ENCODE assay signal across 1 cellular context in genomic region chr9:136482793-136483588, GRCh38.
TF ChIP-seq lines count a peak whose summit lies in the region.

SEC16A (minus strand) TSS chr9:136483040; CDS start chr9:136477615, 5,425 bp downstream.

TF ChIP-seq in HepG2, 621 proteins besides CTCF, POLR2A, EP300 and RAD21 (continued from another document):
- TF ChIP-seq, protein P1, sequence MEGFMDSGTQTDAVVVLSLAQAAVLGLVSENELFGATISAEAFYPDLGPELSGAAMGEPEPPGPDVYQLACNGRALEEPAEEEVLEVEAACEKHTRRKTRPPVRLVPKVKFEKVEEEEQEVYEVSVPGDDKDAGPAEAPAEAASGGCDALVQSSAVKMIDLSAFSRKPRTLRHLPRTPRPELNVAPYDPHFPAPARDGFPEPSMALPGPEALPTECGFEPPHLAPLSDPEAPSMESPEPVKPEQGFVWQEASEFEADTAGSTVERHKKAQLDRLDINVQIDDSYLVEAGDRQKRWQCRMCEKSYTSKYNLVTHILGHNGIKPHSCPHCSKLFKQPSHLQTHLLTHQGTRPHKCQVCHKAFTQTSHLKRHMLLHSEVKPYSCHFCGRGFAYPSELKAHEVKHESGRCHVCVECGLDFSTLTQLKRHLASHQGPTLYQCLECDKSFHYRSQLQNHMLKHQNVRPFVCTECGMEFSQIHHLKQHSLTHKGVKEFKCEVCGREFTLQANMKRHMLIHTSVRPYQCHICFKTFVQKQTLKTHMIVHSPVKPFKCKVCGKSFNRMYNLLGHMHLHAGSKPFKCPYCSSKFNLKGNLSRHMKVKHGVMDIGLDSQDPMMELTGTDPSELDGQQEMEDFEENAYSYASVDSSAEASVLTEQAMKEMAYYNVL (CRISPR knock-in tag; IDR thresholded peaks at IDR 0.05; ENCODE audit: borderline replicate concordance), result 0 out of 2 replicates have a peak, but pooled peaks have one; percentile 34
- TF ChIP-seq ZNF720 (CRISPR knock-in tag; IDR thresholded peaks at IDR 0.05), result no peak
- TF ChIP-seq, protein P2, sequence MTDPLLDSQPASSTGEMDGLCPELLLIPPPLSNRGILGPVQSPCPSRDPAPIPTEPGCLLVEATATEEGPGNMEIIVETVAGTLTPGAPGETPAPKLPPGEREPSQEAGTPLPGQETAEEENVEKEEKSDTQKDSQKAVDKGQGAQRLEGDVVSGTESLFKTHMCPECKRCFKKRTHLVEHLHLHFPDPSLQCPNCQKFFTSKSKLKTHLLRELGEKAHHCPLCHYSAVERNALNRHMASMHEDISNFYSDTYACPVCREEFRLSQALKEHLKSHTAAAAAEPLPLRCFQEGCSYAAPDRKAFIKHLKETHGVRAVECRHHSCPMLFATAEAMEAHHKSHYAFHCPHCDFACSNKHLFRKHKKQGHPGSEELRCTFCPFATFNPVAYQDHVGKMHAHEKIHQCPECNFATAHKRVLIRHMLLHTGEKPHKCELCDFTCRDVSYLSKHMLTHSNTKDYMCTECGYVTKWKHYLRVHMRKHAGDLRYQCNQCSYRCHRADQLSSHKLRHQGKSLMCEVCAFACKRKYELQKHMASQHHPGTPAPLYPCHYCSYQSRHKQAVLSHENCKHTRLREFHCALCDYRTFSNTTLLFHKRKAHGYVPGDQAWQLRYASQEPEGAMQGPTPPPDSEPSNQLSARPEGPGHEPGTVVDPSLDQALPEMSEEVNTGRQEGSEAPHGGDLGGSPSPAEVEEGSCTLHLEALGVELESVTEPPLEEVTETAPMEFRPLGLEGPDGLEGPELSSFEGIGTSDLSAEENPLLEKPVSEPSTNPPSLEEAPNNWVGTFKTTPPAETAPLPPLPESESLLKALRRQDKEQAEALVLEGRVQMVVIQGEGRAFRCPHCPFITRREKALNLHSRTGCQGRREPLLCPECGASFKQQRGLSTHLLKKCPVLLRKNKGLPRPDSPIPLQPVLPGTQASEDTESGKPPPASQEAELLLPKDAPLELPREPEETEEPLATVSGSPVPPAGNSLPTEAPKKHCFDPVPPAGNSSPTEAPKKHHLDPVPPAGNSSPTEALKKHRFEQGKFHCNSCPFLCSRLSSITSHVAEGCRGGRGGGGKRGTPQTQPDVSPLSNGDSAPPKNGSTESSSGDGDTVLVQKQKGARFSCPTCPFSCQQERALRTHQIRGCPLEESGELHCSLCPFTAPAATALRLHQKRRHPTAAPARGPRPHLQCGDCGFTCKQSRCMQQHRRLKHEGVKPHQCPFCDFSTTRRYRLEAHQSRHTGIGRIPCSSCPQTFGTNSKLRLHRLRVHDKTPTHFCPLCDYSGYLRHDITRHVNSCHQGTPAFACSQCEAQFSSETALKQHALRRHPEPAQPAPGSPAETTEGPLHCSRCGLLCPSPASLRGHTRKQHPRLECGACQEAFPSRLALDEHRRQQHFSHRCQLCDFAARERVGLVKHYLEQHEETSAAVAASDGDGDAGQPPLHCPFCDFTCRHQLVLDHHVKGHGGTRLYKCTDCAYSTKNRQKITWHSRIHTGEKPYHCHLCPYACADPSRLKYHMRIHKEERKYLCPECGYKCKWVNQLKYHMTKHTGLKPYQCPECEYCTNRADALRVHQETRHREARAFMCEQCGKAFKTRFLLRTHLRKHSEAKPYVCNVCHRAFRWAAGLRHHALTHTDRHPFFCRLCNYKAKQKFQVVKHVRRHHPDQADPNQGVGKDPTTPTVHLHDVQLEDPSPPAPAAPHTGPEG (CRISPR knock-in tag; IDR thresholded peaks at IDR 0.05), result peak; percentile 30; the same call in 1 of the 2 replicates
- 0 out of 2 replicates have a peak, but pooled peaks have one; percentile 37 for TF ChIP-seq ZNF724P (CRISPR knock-in tag; IDR thresholded peaks at IDR 0.05; ENCODE audit: borderline replicate concordance)
- peak; percentile 58; the same call in 1 of the 2 replicates for TF ChIP-seq ZSCAN31 (CRISPR knock-in tag; IDR thresholded peaks at IDR 0.05; ENCODE audit: low read depth)
- TF ChIP-seq MXD4 (CRISPR knock-in tag; IDR thresholded peaks at IDR 0.05), result peak; percentile 69; the same call in 1 of the 2 replicates
- TF ChIP-seq, protein P3, sequence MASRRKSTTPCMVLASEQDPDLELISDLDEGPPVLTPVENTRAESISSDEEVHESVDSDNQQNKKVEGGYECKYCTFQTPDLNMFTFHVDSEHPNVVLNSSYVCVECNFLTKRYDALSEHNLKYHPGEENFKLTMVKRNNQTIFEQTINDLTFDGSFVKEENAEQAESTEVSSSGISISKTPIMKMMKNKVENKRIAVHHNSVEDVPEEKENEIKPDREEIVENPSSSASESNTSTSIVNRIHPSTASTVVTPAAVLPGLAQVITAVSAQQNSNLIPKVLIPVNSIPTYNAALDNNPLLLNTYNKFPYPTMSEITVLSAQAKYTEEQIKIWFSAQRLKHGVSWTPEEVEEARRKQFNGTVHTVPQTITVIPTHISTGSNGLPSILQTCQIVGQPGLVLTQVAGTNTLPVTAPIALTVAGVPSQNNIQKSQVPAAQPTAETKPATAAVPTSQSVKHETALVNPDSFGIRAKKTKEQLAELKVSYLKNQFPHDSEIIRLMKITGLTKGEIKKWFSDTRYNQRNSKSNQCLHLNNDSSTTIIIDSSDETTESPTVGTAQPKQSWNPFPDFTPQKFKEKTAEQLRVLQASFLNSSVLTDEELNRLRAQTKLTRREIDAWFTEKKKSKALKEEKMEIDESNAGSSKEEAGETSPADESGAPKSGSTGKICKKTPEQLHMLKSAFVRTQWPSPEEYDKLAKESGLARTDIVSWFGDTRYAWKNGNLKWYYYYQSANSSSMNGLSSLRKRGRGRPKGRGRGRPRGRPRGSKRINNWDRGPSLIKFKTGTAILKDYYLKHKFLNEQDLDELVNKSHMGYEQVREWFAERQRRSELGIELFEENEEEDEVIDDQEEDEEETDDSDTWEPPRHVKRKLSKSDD (CRISPR knock-in tag; IDR thresholded peaks at IDR 0.05; ENCODE audit: low read depth), result peak; percentile 24; the same call in 1 of the 2 replicates
- TF ChIP-seq DRAP1 (CRISPR knock-in tag; IDR thresholded peaks at IDR 0.05), result 0 out of 2 replicates have a peak, but pooled peaks have one; percentile 46
- no peak; the same call in 1 of the 2 replicates for TF ChIP-seq FOXK1 (CRISPR knock-in tag; IDR thresholded peaks at IDR 0.05; ENCODE audit: borderline replicate concordance, low read depth)
- peak; percentile 24 for TF ChIP-seq RBM22 (optimal IDR thresholded peaks at IDR 0.05; ENCODE audit: low read length)
- peak; percentile 80 for TF ChIP-seq TAF1 (CRISPR knock-in tag; IDR thresholded peaks at IDR 0.05)
- TF ChIP-seq, protein P4, sequence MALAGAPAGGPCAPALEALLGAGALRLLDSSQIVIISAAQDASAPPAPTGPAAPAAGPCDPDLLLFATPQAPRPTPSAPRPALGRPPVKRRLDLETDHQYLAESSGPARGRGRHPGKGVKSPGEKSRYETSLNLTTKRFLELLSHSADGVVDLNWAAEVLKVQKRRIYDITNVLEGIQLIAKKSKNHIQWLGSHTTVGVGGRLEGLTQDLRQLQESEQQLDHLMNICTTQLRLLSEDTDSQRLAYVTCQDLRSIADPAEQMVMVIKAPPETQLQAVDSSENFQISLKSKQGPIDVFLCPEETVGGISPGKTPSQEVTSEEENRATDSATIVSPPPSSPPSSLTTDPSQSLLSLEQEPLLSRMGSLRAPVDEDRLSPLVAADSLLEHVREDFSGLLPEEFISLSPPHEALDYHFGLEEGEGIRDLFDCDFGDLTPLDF (CRISPR knock-in tag; IDR thresholded peaks at IDR 0.05), result peak; percentile 51; the same call in 1 of the 2 replicates
- TF ChIP-seq, protein P5, sequence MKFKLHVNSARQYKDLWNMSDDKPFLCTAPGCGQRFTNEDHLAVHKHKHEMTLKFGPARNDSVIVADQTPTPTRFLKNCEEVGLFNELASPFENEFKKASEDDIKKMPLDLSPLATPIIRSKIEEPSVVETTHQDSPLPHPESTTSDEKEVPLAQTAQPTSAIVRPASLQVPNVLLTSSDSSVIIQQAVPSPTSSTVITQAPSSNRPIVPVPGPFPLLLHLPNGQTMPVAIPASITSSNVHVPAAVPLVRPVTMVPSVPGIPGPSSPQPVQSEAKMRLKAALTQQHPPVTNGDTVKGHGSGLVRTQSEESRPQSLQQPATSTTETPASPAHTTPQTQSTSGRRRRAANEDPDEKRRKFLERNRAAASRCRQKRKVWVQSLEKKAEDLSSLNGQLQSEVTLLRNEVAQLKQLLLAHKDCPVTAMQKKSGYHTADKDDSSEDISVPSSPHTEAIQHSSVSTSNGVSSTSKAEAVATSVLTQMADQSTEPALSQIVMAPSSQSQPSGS (CRISPR knock-in tag; IDR thresholded peaks at IDR 0.05), result peak; percentile 69
- TF ChIP-seq, protein P6, sequence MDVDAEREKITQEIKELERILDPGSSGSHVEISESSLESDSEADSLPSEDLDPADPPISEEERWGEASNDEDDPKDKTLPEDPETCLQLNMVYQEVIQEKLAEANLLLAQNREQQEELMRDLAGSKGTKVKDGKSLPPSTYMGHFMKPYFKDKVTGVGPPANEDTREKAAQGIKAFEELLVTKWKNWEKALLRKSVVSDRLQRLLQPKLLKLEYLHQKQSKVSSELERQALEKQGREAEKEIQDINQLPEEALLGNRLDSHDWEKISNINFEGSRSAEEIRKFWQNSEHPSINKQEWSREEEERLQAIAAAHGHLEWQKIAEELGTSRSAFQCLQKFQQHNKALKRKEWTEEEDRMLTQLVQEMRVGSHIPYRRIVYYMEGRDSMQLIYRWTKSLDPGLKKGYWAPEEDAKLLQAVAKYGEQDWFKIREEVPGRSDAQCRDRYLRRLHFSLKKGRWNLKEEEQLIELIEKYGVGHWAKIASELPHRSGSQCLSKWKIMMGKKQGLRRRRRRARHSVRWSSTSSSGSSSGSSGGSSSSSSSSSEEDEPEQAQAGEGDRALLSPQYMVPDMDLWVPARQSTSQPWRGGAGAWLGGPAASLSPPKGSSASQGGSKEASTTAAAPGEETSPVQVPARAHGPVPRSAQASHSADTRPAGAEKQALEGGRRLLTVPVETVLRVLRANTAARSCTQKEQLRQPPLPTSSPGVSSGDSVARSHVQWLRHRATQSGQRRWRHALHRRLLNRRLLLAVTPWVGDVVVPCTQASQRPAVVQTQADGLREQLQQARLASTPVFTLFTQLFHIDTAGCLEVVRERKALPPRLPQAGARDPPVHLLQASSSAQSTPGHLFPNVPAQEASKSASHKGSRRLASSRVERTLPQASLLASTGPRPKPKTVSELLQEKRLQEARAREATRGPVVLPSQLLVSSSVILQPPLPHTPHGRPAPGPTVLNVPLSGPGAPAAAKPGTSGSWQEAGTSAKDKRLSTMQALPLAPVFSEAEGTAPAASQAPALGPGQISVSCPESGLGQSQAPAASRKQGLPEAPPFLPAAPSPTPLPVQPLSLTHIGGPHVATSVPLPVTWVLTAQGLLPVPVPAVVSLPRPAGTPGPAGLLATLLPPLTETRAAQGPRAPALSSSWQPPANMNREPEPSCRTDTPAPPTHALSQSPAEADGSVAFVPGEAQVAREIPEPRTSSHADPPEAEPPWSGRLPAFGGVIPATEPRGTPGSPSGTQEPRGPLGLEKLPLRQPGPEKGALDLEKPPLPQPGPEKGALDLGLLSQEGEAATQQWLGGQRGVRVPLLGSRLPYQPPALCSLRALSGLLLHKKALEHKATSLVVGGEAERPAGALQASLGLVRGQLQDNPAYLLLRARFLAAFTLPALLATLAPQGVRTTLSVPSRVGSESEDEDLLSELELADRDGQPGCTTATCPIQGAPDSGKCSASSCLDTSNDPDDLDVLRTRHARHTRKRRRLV (CRISPR knock-in tag; IDR thresholded peaks at IDR 0.05), result no peak
- TF ChIP-seq ZNF468 (CRISPR knock-in tag; IDR thresholded peaks at IDR 0.05), result 0 out of 2 replicates have a peak, but pooled peaks have one; percentile 5
- TF ChIP-seq RXRA (CRISPR knock-in tag; IDR thresholded peaks at IDR 0.05), result peak; percentile 42; the same call in 1 of the 2 replicates
- TF ChIP-seq, protein P7, sequence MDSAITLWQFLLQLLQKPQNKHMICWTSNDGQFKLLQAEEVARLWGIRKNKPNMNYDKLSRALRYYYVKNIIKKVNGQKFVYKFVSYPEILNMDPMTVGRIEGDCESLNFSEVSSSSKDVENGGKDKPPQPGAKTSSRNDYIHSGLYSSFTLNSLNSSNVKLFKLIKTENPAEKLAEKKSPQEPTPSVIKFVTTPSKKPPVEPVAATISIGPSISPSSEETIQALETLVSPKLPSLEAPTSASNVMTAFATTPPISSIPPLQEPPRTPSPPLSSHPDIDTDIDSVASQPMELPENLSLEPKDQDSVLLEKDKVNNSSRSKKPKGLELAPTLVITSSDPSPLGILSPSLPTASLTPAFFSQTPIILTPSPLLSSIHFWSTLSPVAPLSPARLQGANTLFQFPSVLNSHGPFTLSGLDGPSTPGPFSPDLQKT (CRISPR knock-in tag; IDR thresholded peaks at IDR 0.05; ENCODE audit: borderline replicate concordance), result peak; percentile 63; the same call in 1 of the 2 replicates
- TF ChIP-seq SOX13 (IDR thresholded peaks at IDR 0.05), result no peak
- TF ChIP-seq SOX13 (CRISPR knock-in tag; conservative IDR thresholded peaks at IDR 0.05 in 1 of 2, IDR thresholded peaks at IDR 0.05 in 1 of 2), result peak in 1 of 2 experiments; percentile 28; a peak in 1 of 4 replicates
- 0 out of 2 replicates have a peak, but pooled peaks have one; percentile 11 for TF ChIP-seq ELF1 (CRISPR knock-in tag; IDR thresholded peaks at IDR 0.05)
- peak; percentile 92 for TF ChIP-seq HNRNPLL (IDR thresholded peaks at IDR 0.05; ENCODE audit: low read depth, low read length, poor library complexity, severe bottlenecking)
- peak; percentile 45; the same call in 1 of the 2 replicates for TF ChIP-seq FOXO1 (CRISPR knock-in tag; IDR thresholded peaks at IDR 0.05)
- no peak for TF ChIP-seq TCF12 (IDR thresholded peaks at IDR 0.05)
- peak; percentile 67; the same call in 1 of the 2 replicates for TF ChIP-seq TCF12 (CRISPR knock-in tag; IDR thresholded peaks at IDR 0.05)
- TF ChIP-seq POGZ (CRISPR knock-in tag; IDR thresholded peaks at IDR 0.05), result no peak
- TF ChIP-seq EEA1 (CRISPR knock-in tag; IDR thresholded peaks at IDR 0.05; ENCODE audit: borderline replicate concordance), result 0 out of 2 replicates have a peak, but pooled peaks have one; percentile 45
- TF ChIP-seq HOXA5 (CRISPR knock-in tag; IDR thresholded peaks at IDR 0.05), result 0 out of 2 replicates have a peak, but pooled peaks have one; percentile 43
- peak; percentile 57; the same call in 1 of the 2 replicates for TF ChIP-seq KMT2A (CRISPR knock-in tag; IDR thresholded peaks at IDR 0.05)
- TF ChIP-seq ZNF749 (CRISPR knock-in tag; IDR thresholded peaks at IDR 0.05; ENCODE audit: borderline replicate concordance), result peak; percentile 71
- TF ChIP-seq PCBP2 (optimal IDR thresholded peaks at IDR 0.05; ENCODE audit: low read depth, low read length, poor library complexity, severe bottlenecking), result no peak
- TF ChIP-seq JUND (CRISPR knock-in tag; IDR thresholded peaks at IDR 0.05), result no peak
- TF ChIP-seq GZF1 (CRISPR knock-in tag; IDR thresholded peaks at IDR 0.05), result no peak
- no peak for TF ChIP-seq ZNF383 (CRISPR knock-in tag; IDR thresholded peaks at IDR 0.05; ENCODE audit: borderline replicate concordance)
- no peak for TF ChIP-seq HOXA7 (CRISPR knock-in tag; IDR thresholded peaks at IDR 0.05)
- TF ChIP-seq, protein P8, sequence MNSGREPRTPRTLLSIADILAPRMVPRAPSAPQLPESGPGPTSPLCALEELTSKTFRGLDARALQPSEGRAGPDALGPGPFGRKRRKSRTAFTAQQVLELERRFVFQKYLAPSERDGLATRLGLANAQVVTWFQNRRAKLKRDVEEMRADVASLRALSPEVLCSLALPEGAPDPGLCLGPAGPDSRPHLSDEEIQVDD (CRISPR knock-in tag; IDR thresholded peaks at IDR 0.05; ENCODE audit: borderline replicate concordance), result 0 out of 2 replicates have a peak, but pooled peaks have one; percentile 75
- no peak for TF ChIP-seq ZFP36L2 (CRISPR knock-in tag; IDR thresholded peaks at IDR 0.05)
- no peak for TF ChIP-seq MAFK (conservative IDR thresholded peaks at IDR 0.05 in 1 of 2, IDR thresholded peaks at IDR 0.05 in 1 of 2; ENCODE audit: low read length in 2 of 2)
- peak; percentile 73 for TF ChIP-seq ZFX (CRISPR knock-in tag; IDR thresholded peaks at IDR 0.05; ENCODE audit: low read depth)
